In the genomic region with DNA sequence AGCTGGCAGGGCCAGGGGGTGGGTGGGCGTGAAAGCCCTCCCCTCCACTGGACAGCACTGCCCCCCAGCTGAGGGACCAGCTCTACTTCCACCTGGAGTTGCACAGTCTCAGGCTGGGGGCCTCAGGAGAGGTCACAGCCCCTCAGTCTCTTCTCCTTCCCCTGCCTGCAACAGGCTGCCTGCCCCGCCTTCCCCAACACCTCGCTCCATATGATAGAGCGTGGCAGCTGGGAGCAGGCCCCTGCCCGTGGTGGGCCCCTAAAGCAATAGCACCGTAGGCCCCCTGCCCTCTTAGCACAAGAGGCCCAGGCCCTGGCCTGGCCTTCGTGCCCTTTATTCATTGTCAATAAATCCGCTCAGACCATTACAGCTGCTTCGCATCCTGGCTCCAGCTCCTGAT, we compare ENCODE assay signal across 15 cellular contexts. TPM values are rescaled to one million over a fixed set of nuclear protein-coding genes. Genes with fewer than 3 reads are reported as not detected.
"Had no signal": no experiment of that assay in that cellular context is flagged by ENCODE, and none has a peak within 500 bp of the region (broad histone marks: within the 10 kb centered on the region; RNA-seq: fewer than 3 reads in every experiment).

No MANE protein-coding gene starts in this region.

- H3K27ac Mint-ChIP-seq: activated T-helper 2 cell treated with anti-CD3 and anti-CD28 coated beads, Interferon-gamma antibody, Interleukin-2, Interleukin-4, amounts not matched to agents 10 μg/mL and 5 μg/mL and 100 μg/mL, durations not matched to agents 14 hours and 24 hours and 36 hours had no signal

- H3K36me3 ChIP-seq: gastrocnemius medialis had no signal

- H3K4me3 Mint-ChIP-seq: naive thymus-derived CD8-positive, alpha-beta T cell had no signal

- H3K27me3 ChIP-seq: left lung, spleen, upper lobe of right lung had no signal

- H3K9me3 ChIP-seq: gastrocnemius medialis, left lung, mucosa of descending colon, SK-N-SH, spleen, upper lobe of right lung had no signal

- H3K4me3 ChIP-seq: gastrocnemius medialis, left lung, mucosa of descending colon, spleen, upper lobe of right lung had no signal

- H3K9me3 Mint-ChIP-seq: activated T-helper 2 cell treated with anti-CD3 and anti-CD28 coated beads, Interferon-gamma antibody, Interleukin-2, Interleukin-4, amounts not matched to agents 10 μg/mL and 5 μg/mL and 100 μg/mL, durations not matched to agents 14 hours and 24 hours and 36 hours; naive thymus-derived CD8-positive, alpha-beta T cell had no signal

- H3K27me3 Mint-ChIP-seq: naive thymus-derived CD8-positive, alpha-beta T cell had no signal

- DNase-seq: activated CD4-positive, alpha-beta T cell treated with anti-CD3 and anti-CD28 coated beads, Interleukin-2, amount 50 U/mL, for 48 hours; effector memory CD4-positive, alpha-beta T cell; gastrocnemius medialis; left lung; mucosa of descending colon; naive thymus-derived CD8-positive, alpha-beta T cell; SK-N-SH; spleen; stimulated activated CD4-positive, alpha-beta T cell treated with anti-CD3 and anti-CD28 coated beads, Interleukin-1b, Interleukin-23, amount 100 ng/mL, for 48 hours; stimulated activated naive CD8-positive, alpha-beta T cell treated with anti-CD3 and anti-CD28 coated beads, Interleukin-15, Interleukin-2, amounts not matched to agents 100 U/mL and 50 U/mL, for 24 hours; upper lobe of right lung had no signal

- ATAC-seq: activated CD4-positive, CD25-positive, alpha-beta regulatory T cell treated with anti-CD3 and anti-CD28 coated beads, Interleukin-2, amount 50 U/mL, for 24 hours; gastrocnemius medialis; left lung; mucosa of descending colon; naive thymus-derived CD8-positive, alpha-beta T cell; sciatic nerve; stimulated activated naive CD8-positive, alpha-beta T cell treated with anti-CD3 and anti-CD28 coated beads, Interleukin-15, Interleukin-2, amounts not matched to agents 100 U/mL and 50 U/mL, for 24 hours; upper lobe of right lung had no signal

- H3K27ac ChIP-seq: epithelial cell of prostate, gastrocnemius medialis, left lung, spleen, upper lobe of right lung had no signal

RNA-seq across cellular contexts. Expression of gene ARAP3, which starts 41.3 kb away (rescaled TPM):
- polyA plus RNA-seq: naive thymus-derived CD8-positive, alpha-beta T cell had no signal
